ENCODE assay signal across 1 cellular context in the genomic region with DNA sequence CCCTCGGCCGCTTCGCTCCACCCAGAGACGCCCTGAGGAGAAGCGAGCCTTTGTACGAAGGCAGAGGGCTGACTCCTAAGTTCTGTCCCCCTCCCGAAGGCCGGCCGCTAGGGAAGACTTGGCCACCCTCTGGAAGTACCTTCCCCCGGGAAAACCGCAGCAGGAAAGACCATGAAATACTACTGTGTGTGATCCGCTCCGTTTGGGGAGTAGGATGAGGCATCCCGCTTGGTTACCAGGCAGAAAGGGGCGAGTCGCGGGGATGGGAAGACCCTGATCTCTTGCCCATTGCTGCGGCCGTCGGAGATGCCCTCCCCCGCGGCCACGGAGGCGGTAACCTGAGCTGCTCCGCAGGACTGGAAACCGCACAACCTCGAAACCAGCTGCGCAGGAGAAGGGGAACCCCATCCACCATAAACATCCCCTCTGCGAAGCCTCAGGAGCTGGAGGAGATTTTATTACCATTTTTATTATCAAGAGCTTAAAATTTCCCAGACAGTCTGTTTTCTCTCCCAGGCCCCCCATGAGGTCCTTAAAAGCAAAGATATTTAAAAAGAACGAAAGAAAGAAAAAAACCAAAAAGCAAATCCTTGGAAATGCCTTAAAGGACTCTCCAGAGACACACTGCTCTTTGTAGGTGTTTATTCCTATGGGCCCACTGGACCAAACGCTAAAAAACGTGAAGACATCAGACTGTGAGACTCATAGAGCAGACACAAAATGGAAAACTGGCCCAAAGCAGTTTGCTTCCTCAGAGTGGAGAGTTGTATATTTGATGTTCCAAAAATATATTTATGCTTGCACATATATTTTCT.
TF ChIP-seq lines count a peak whose summit lies in the region.

No MANE protein-coding gene starts in this region.

TF ChIP-seq in K562, 482 proteins besides CTCF, POLR2A, EP300 and RAD21 (continued from another document):
- TF ChIP-seq MGA (IDR thresholded peaks at IDR 0.05) (no peak), L3MBTL2 (IDR thresholded peaks at IDR 0.05) (no peak)
TF ChIP-seq in K562: peak in this region for 0.
